In genomic region chr5:77074745-77075144, GRCh38 we compare ENCODE assay signal across 27 cellular contexts.
"Had no signal": no experiment of that assay in that cellular context is flagged by ENCODE, and none has a peak within 500 bp of the region (broad histone marks: within the 10 kb centered on the region; RNA-seq: fewer than 3 reads in every experiment).

No MANE protein-coding gene starts in this region.

- H3K4me3 Mint-ChIP-seq: central memory CD8-positive, alpha-beta T cell; effector memory CD8-positive, alpha-beta T cell; mesothelial cell of epicardium; natural killer cell treated with Interleukin-12 subunit alpha and Interleukin-12 subunit beta and Interleukin-15 and Interleukin-18, amount 100 ng/mL, for 72 hours; stimulated activated naive B cell treated with anti-CD40 and anti-IgM and Interleukin-4, amounts not matched to agents 10 μg/mL and 1 μg/mL and 100 μg/mL, for 72 hours; stimulated activated naive CD8-positive, alpha-beta T cell treated with anti-CD3 and anti-CD28 coated beads, Interleukin-15, Interleukin-2, amounts not matched to agents 100 ng/mL and 50 ng/mL, for 24 hours had no signal

- H2AFZ ChIP-seq: hepatocyte had no signal

- H3K27ac ChIP-seq: coronary artery, esophagus muscularis mucosa, foreskin keratinocyte, gastroesophageal sphincter, heart left ventricle, hepatocyte, left lung, ovary, psoas muscle, skin epidermis, spleen, suprapubic skin, transverse colon had no signal

- H3K27ac Mint-ChIP-seq: mesothelial cell of epicardium; natural killer cell treated with Interleukin-12 subunit alpha and Interleukin-12 subunit beta and Interleukin-15 and Interleukin-18, amount 100 ng/mL, for 72 hours; stimulated activated naive B cell treated with anti-CD40 and anti-IgM and Interleukin-4, amounts not matched to agents 10 μg/mL and 1 μg/mL and 100 μg/mL, for 72 hours; stimulated activated naive CD8-positive, alpha-beta T cell treated with anti-CD3 and anti-CD28 coated beads, Interleukin-15, Interleukin-2, amounts not matched to agents 100 ng/mL and 50 ng/mL, for 24 hours had no signal

- H3K9me3 ChIP-seq: esophagus muscularis mucosa, gastroesophageal sphincter, heart left ventricle, left lung, mucosa of descending colon, ovary, psoas muscle, spleen, suprapubic skin, transverse colon had no signal

- H3K4me3 ChIP-seq: coronary artery, esophagus muscularis mucosa, gastroesophageal sphincter, heart left ventricle, hepatocyte, left lung, mucosa of descending colon, ovary, psoas muscle, skin epidermis, spleen, suprapubic skin, transverse colon had no signal

- H3K4me2 ChIP-seq: hepatocyte had no signal

- DNase-seq: dermis blood vessel endothelial cell; effector memory CD8-positive, alpha-beta T cell; foreskin keratinocyte; heart left ventricle; left cardiac atrium; left lung; mesenchymal stem cell; mucosa of descending colon; naive B cell; occipital lobe; ovary; posterior cingulate gyrus; psoas muscle; right cardiac atrium; spleen; stimulated activated naive B cell treated with anti-CD40 and anti-IgM and Interleukin-4, amounts not matched to agents 10 μg/mL and 1 μg/mL and 100 μg/mL, for 72 hours; transverse colon had no signal

- ATAC-seq: effector memory CD8-positive, alpha-beta T cell; foreskin keratinocyte; gastroesophageal sphincter; heart left ventricle; left cardiac atrium; left lung; mucosa of descending colon; natural killer cell treated with Interleukin-12 subunit alpha and Interleukin-12 subunit beta and Interleukin-15 and Interleukin-18, amount 100 ng/mL, for 72 hours; psoas muscle; right cardiac atrium; stimulated activated naive B cell treated with anti-CD40 and anti-IgM and Interleukin-4, amounts not matched to agents 10 μg/mL and 1 μg/mL and 100 μg/mL, for 72 hours had no signal

- H3K9me3 Mint-ChIP-seq: central memory CD8-positive, alpha-beta T cell; effector memory CD8-positive, alpha-beta T cell; natural killer cell treated with Interleukin-12 subunit alpha and Interleukin-12 subunit beta and Interleukin-15 and Interleukin-18, amount 100 ng/mL, for 72 hours; stimulated activated naive B cell treated with anti-CD40 and anti-IgM and Interleukin-4, amounts not matched to agents 10 μg/mL and 1 μg/mL and 100 μg/mL, for 72 hours; stimulated activated naive CD8-positive, alpha-beta T cell treated with anti-CD3 and anti-CD28 coated beads, Interleukin-15, Interleukin-2, amounts not matched to agents 100 ng/mL and 50 ng/mL, for 24 hours had no signal

- H3K27me3 Mint-ChIP-seq: central memory CD8-positive, alpha-beta T cell; effector memory CD8-positive, alpha-beta T cell; stimulated activated naive CD8-positive, alpha-beta T cell treated with anti-CD3 and anti-CD28 coated beads, Interleukin-15, Interleukin-2, amounts not matched to agents 100 ng/mL and 50 ng/mL, for 24 hours had no signal

- H3K4me1 ChIP-seq: foreskin keratinocyte, psoas muscle had no signal

- H3K36me3 ChIP-seq: esophagus muscularis mucosa, ovary, suprapubic skin, transverse colon had no signal

- H3K27me3 ChIP-seq: esophagus muscularis mucosa, foreskin keratinocyte, gastroesophageal sphincter, heart left ventricle, hepatocyte, left lung, ovary, suprapubic skin, transverse colon had no signal
